ENCODE assay signal across 27 cellular contexts in genomic region chr4:99965674-99966350, GRCh38. TPM values are rescaled to one million over a fixed set of nuclear protein-coding genes. Genes with fewer than 3 reads are reported as not detected.
DNase-seq lines count a peak whose midpoint lies in the region; ATAC-seq and TF ChIP-seq lines count a peak whose summit lies in the region.
"Had no signal": no experiment of that assay in that cellular context is flagged by ENCODE, and none has a peak within 500 bp of the region (broad histone marks: within the 10 kb centered on the region; RNA-seq: fewer than 3 reads in every experiment).

No MANE protein-coding gene starts in this region.

- H3K27ac Mint-ChIP-seq in central memory CD8-positive, alpha-beta T cell (ENCODE audit: low read depth): peak overlapping the region; percentile 82
- H3K27ac Mint-ChIP-seq in activated naive CD4-positive, alpha-beta T cell treated with anti-CD3 and anti-CD28 coated beads, Interleukin-2, amount 50 U/mL, for 72 hours: no peak overlapping the region
- H3K27ac Mint-ChIP-seq: activated CD4-positive, alpha-beta T cell treated with anti-CD3 and anti-CD28 coated beads, Interleukin-2, amount 10 ng/mL, durations not matched to agents 24 days and 14 days; activated naive CD8-positive, alpha-beta T cell treated with anti-CD3 and anti-CD28 coated beads, Interleukin-2, amount 50 U/mL, for 24 hours; activated T-helper 2 cell treated with anti-CD3 and anti-CD28 coated beads, Interferon-gamma antibody, Interleukin-2, Interleukin-4, amounts not matched to agents 10 μg/mL and 5 μg/mL and 100 μg/mL, durations not matched to agents 14 hours and 24 hours and 36 hours; naive B cell; stimulated activated naive CD8-positive, alpha-beta T cell treated with anti-CD3 and anti-CD28 coated beads, Interleukin-15, amount 100 ng/mL, for 72 hours had no signal

- H3K27me3 Mint-ChIP-seq in central memory CD8-positive, alpha-beta T cell: no peaks in the 10 kb centered on the region
- H3K27me3 Mint-ChIP-seq: activated naive CD8-positive, alpha-beta T cell treated with anti-CD3 and anti-CD28 coated beads, Interleukin-2, amount 50 U/mL, for 24 hours; stimulated activated naive CD8-positive, alpha-beta T cell treated with anti-CD3 and anti-CD28 coated beads, Interleukin-15, amount 100 ng/mL, for 72 hours had no signal

- H3K4me3 Mint-ChIP-seq in central memory CD8-positive, alpha-beta T cell: peak overlapping the region; percentile 33
- H3K4me3 Mint-ChIP-seq: activated CD4-positive, alpha-beta T cell treated with anti-CD3 and anti-CD28 coated beads, Interleukin-2, amount 10 ng/mL, durations not matched to agents 24 days and 14 days; activated naive CD8-positive, alpha-beta T cell treated with anti-CD3 and anti-CD28 coated beads, Interleukin-2, amount 50 U/mL, for 24 hours; naive B cell had no signal

- H3K9me3 ChIP-seq in DND-41 (ENCODE audit: insufficient read depth, low read length, severe bottlenecking) (no peaks in the 10 kb centered on the region), Loucy (ENCODE audit: insufficient read depth, low read depth, low read length) (no peaks in the 10 kb centered on the region), osteoblast (ENCODE audit: low read depth, low read length) (no peaks in the 10 kb centered on the region)
- H3K9me3 ChIP-seq: left lung, sigmoid colon, thyroid gland had no signal

- no peak for DNase-seq in DND-41
- no peak for DNase-seq in central memory CD8-positive, alpha-beta T cell (ENCODE audit: low spot score in 2 of 2)
- DNase-seq in osteoblast (ENCODE audit: insufficient read length, low spot score, missing footprints): no peak
- DNase-seq in retina: no peak
- DNase-seq in activated naive CD4-positive, alpha-beta T cell treated with anti-CD3 and anti-CD28 coated beads, Interleukin-2, amount 50 U/mL, for 72 hours (ENCODE audit: low spot score in 2 of 2): no peak
- DNase-seq: activated CD4-positive, alpha-beta T cell treated with anti-CD3 and anti-CD28 coated beads, Interleukin-2, amount 10 ng/mL, durations not matched to agents 24 days and 14 days; activated CD8-positive, alpha-beta memory T cell treated with anti-CD3 and anti-CD28 coated beads, Interleukin-2, amount 50 U/mL, for 4 hours; activated naive CD8-positive, alpha-beta T cell treated with anti-CD3 and anti-CD28 coated beads, Interleukin-2, amount 50 U/mL, for 24 hours; cerebellar nuclear complex; DMS153; Karpas-422; left lung; MV-4-11; naive B cell; NCI-H146; NCI-H510A; NK-92 treated with Interleukin-12 subunit alpha and Interleukin-12 subunit beta, amount 100 ng/mL, for 24 hours; SHP77 treated with DMSO at 0.1 percent for 48 hours; sigmoid colon; stimulated activated CD4-positive, alpha-beta T cell treated with anti-CD3 and anti-CD28 coated beads, Interleukin-15, amount 100 ng/mL, for 24 hours; stimulated activated naive CD8-positive, alpha-beta T cell treated with anti-CD3 and anti-CD28 coated beads, Interleukin-15, amount 100 ng/mL, for 72 hours; thyroid gland had no signal

- H3K4me1 ChIP-seq in DND-41 (ENCODE audit: insufficient read depth, low read length) (peaks cover 32% of the 10 kb centered on the region), Loucy (ENCODE audit: insufficient read depth, low read length, poor library complexity, severe bottlenecking) (peaks cover 24% of the 10 kb centered on the region), osteoblast (ENCODE audit: insufficient read depth, low read length) (peaks cover 14% of the 10 kb centered on the region)
- H3K4me1 ChIP-seq: left lung, sigmoid colon, thyroid gland had no signal

- no peaks in the 10 kb centered on the region for H3F3A ChIP-seq in Loucy (ENCODE audit: low read depth)

- H3K27ac ChIP-seq in DND-41 (ENCODE audit: low read length): peak overlapping the region; percentile 93
- H3K27ac ChIP-seq in osteoblast (ENCODE audit: low read depth, low read length): no peak overlapping the region
- H3K27ac ChIP-seq: epithelial cell of prostate, left lung, sigmoid colon, thyroid gland had no signal

- ATAC-seq in DND-41 (ENCODE audit: insufficient read depth, low read depth) (peak; percentile 91), GM19463 (IDR thresholded peaks at IDR 0.05; ENCODE audit: unreplicated experiment) (no peak)
- ATAC-seq in central memory CD8-positive, alpha-beta T cell (replicated peaks; ENCODE audit: extremely low read depth, poor library complexity, severe bottlenecking): peak; percentile 92
- no peak for ATAC-seq in activated naive CD4-positive, alpha-beta T cell treated with anti-CD3 and anti-CD28 coated beads, Interleukin-2, amount 50 U/mL, for 72 hours
- ATAC-seq: activated naive CD8-positive, alpha-beta T cell treated with anti-CD3 and anti-CD28 coated beads, Interleukin-2, amount 50 U/mL, for 24 hours; left lung; Panc1; stimulated activated naive CD8-positive, alpha-beta T cell treated with anti-CD3 and anti-CD28 coated beads, Interleukin-15, amount 100 ng/mL, for 72 hours had no signal

- H3K36me3 ChIP-seq in DND-41 (ENCODE audit: insufficient read depth, low read length) (no peaks in the 10 kb centered on the region), Loucy (ENCODE audit: insufficient read depth, low read length) (no peaks in the 10 kb centered on the region), osteoblast (ENCODE audit: insufficient read depth, low read length) (no peaks in the 10 kb centered on the region)
- H3K36me3 ChIP-seq: left lung, sigmoid colon, thyroid gland had no signal

- H2AFZ ChIP-seq in DND-41 (ENCODE audit: low read depth, low read length) (peak overlapping the region; percentile 69), Loucy (ENCODE audit: low read length) (peak overlapping the region; percentile 83), osteoblast (ENCODE audit: low read length) (peak overlapping the region; percentile 23)

- no peaks in the 10 kb centered on the region for H3K9me2 ChIP-seq in Loucy (replicated peaks; ENCODE audit: low read depth, low read length)

- H3K9me3 Mint-ChIP-seq in central memory CD8-positive, alpha-beta T cell: no peaks in the 10 kb centered on the region
- no peaks in the 10 kb centered on the region for H3K9me3 Mint-ChIP-seq in activated naive CD4-positive, alpha-beta T cell treated with anti-CD3 and anti-CD28 coated beads, Interleukin-2, amount 50 U/mL, for 72 hours
- H3K9me3 Mint-ChIP-seq: activated CD4-positive, alpha-beta T cell treated with anti-CD3 and anti-CD28 coated beads, Interleukin-2, amount 10 ng/mL, durations not matched to agents 24 days and 14 days; activated naive CD8-positive, alpha-beta T cell treated with anti-CD3 and anti-CD28 coated beads, Interleukin-2, amount 50 U/mL, for 24 hours; activated T-helper 2 cell treated with anti-CD3 and anti-CD28 coated beads, Interferon-gamma antibody, Interleukin-2, Interleukin-4, amounts not matched to agents 10 μg/mL and 5 μg/mL and 100 μg/mL, durations not matched to agents 14 hours and 24 hours and 36 hours; stimulated activated naive CD8-positive, alpha-beta T cell treated with anti-CD3 and anti-CD28 coated beads, Interleukin-15, amount 100 ng/mL, for 72 hours had no signal

- H3K79me2 ChIP-seq in DND-41 (ENCODE audit: insufficient read depth, low read length) (no peaks in the 10 kb centered on the region), Loucy (ENCODE audit: insufficient read depth, low read length) (no peaks in the 10 kb centered on the region), osteoblast (ENCODE audit: insufficient read depth, low read length) (no peaks in the 10 kb centered on the region)

- TF ChIP-seq CTCF in DND-41 (IDR thresholded peaks at IDR 0.05; ENCODE audit: borderline replicate concordance, extremely low read depth, low read length, poor library complexity, severe bottlenecking) (no peak), Loucy (conservative IDR thresholded peaks at IDR 0.05; ENCODE audit: low read length) (no peak), osteoblast (IDR thresholded peaks at IDR 0.05; ENCODE audit: extremely low read depth, low read depth, low read length) (no peak)

- peaks cover 19% of the 10 kb centered on the region for H3K4me1 Mint-ChIP-seq in central memory CD8-positive, alpha-beta T cell
- H3K4me1 Mint-ChIP-seq: naive B cell had no signal

- H3K4me2 ChIP-seq in DND-41 (ENCODE audit: insufficient read depth, low read length) (peak overlapping the region; percentile 54), Loucy (ENCODE audit: low read depth, low read length, poor library complexity, severe bottlenecking) (peak overlapping the region; percentile 76), osteoblast (ENCODE audit: insufficient read depth, low read length) (peak overlapping the region; percentile 47)

- no peaks in the 10 kb centered on the region for H4K20me1 ChIP-seq in DND-41 (ENCODE audit: insufficient read depth, low read length)
- no peaks in the 10 kb centered on the region for H4K20me1 ChIP-seq in Loucy (ENCODE audit: insufficient read depth, low read length, poor library complexity, severe bottlenecking)
- no peaks in the 10 kb centered on the region for H4K20me1 ChIP-seq in osteoblast (ENCODE audit: insufficient read depth, low read length)

- peaks cover 2% of the 10 kb centered on the region for H3K36me3 Mint-ChIP-seq in central memory CD8-positive, alpha-beta T cell (ENCODE audit: insufficient read depth)
- H3K36me3 Mint-ChIP-seq in activated naive CD4-positive, alpha-beta T cell treated with anti-CD3 and anti-CD28 coated beads, Interleukin-2, amount 50 U/mL, for 72 hours: no peaks in the 10 kb centered on the region

- H3K27me3 ChIP-seq in DND-41 (ENCODE audit: insufficient read depth, low read length, poor library complexity) (no peaks in the 10 kb centered on the region), Loucy (ENCODE audit: insufficient read depth, low read length, poor library complexity, severe bottlenecking) (no peaks in the 10 kb centered on the region), osteoblast (ENCODE audit: insufficient read depth, low read length) (no peaks in the 10 kb centered on the region)
- H3K27me3 ChIP-seq: left lung, sigmoid colon, thyroid gland had no signal

- H3K9ac ChIP-seq in DND-41 (ENCODE audit: low read depth, low read length) (peak overlapping the region; percentile 50), Loucy (ENCODE audit: low read depth, low read length, poor library complexity, severe bottlenecking) (peak overlapping the region; percentile 57)

- peak overlapping the region in 1 of 2 experiments; percentile 36; a peak in 1 of 4 replicates for H3K4me3 ChIP-seq in DND-41 (ENCODE audit: low read depth in 1 of 2, low read length in 2 of 2)
- peak overlapping the region; percentile 61 for H3K4me3 ChIP-seq in Loucy (ENCODE audit: low read length, poor library complexity, severe bottlenecking)
- no peak overlapping the region for H3K4me3 ChIP-seq in osteoblast (ENCODE audit: insufficient read depth, low read length)
- H3K4me3 ChIP-seq: left lung, sigmoid colon, thyroid gland had no signal

RNA-seq across cellular contexts. Expression of gene H2AZ1, which starts 15.7 kb away (rescaled TPM):
- 94.8 and 97.2 TPM in 2 replicates for total RNA-seq in osteoblast
- total RNA-seq in activated naive CD4-positive, alpha-beta T cell treated with anti-CD3 and anti-CD28 coated beads, Interleukin-2, amount 50 U/mL, for 72 hours: 100 to 1,000 TPM; 833 to 883 TPM

RNA-seq across cellular contexts. Expression of gene DNAJB14, which starts 19.4 kb away (rescaled TPM):
- 39.2 and 41.3 TPM in 2 replicates for total RNA-seq in osteoblast
- total RNA-seq in activated naive CD4-positive, alpha-beta T cell treated with anti-CD3 and anti-CD28 coated beads, Interleukin-2, amount 50 U/mL, for 72 hours: 10 to 100 TPM; 39.3 to 41.1 TPM

Comparison
In these comparisons a context has a peak if more than half of its experiments do, and no peak if none do; other contexts are left out.
1. ATAC-seq: peak in DND-41 (single experiment) and central memory CD8-positive, alpha-beta T cell (single experiment); none in GM19463 (single experiment) and activated naive CD4-positive, alpha-beta T cell treated with anti-CD3 and anti-CD28 coated beads, Interleukin-2, amount 50 U/mL, for 72 hours (0 of 2).
2. H2AFZ ChIP-seq: peak in every context shown above with its lines; median percentile 83 in Loucy; 69 in DND-41; 23 in osteoblast.
3. Peak in every context shown above with its lines, with median percentiles within 50 percentile points of each other: H3K4me2 ChIP-seq.